Comparison of ENCODE assay signal across 8 cellular contexts in the genomic region with DNA sequence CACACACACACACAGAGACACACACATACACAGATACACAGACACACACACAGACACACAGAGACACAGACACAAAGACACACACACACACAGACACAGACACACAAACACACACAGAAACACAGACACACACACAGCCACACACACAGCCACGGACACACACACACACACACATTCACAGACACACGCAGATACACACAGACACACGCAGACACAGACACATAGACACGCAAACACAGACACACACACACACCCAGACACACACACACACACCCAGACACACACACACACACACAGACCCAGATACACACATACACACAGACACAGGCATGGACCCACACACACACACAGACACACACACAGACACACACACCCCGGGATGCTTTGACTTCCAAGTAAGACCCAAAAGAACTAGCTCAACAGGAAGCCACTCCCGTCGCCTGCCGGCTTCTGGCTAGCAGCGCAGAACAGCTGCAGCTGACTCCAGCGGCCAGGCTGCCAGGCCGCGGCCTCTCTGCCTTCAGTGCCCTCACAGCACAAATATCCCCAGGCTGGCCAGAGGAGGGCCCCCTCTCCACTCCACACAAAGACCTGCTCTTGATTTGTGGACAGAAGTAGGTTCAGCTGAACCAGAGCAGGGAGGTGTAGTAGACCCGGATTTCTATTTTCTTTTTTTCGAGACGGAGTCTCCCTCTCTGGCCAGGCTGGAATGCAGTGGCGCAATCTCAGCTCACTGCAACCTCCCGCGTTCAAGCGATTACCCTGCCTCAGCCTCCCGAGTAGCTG. TPM values are rescaled to one million over a fixed set of nuclear protein-coding genes. Genes with fewer than 3 reads are reported as not detected.
DNase-seq lines count a peak whose midpoint lies in the region; ATAC-seq and TF ChIP-seq lines count a peak whose summit lies in the region.

No MANE protein-coding gene starts in this region.

- H3K4me3 Mint-ChIP-seq in activated T-helper 2 cell treated with anti-CD3 and anti-CD28 coated beads, Interferon-gamma antibody, Interleukin-2, Interleukin-4, amounts not matched to agents 10 μg/mL and 5 μg/mL and 100 μg/mL, durations not matched to agents 14 hours and 24 hours and 36 hours (ENCODE audit: low read depth), result no peak overlapping the region

- H3K27me3 Mint-ChIP-seq in activated T-helper 2 cell treated with anti-CD3 and anti-CD28 coated beads, Interferon-gamma antibody, Interleukin-2, Interleukin-4, amounts not matched to agents 10 μg/mL and 5 μg/mL and 100 μg/mL, durations not matched to agents 14 hours and 24 hours and 36 hours (ENCODE audit: low read depth), result peaks cover 3% of the 10 kb centered on the region

- DNase-seq in GM04504 (ENCODE audit: low read depth) (peak; percentile 88), LNCaP clone FGC (ENCODE audit: low read depth) (peak; percentile 74), SHP77 (lab: John Stamatoyannopoulos, UW) (peak; percentile 92 to 95), foreskin fibroblast (peak; percentile 95 to 98), superior temporal gyrus (ENCODE audit: extremely low spot score) (peak; percentile 86)
- DNase-seq in activated T-helper 2 cell treated with anti-CD3 and anti-CD28 coated beads, Interferon-gamma antibody, Interleukin-2, Interleukin-4, amounts not matched to agents 10 μg/mL and 5 μg/mL and 100 μg/mL, durations not matched to agents 14 hours and 24 hours and 36 hours (ENCODE audit: low spot score), result peak; percentile 72

- peaks cover 8% of the 10 kb centered on the region for H3K4me1 ChIP-seq in neuron (ENCODE audit: insufficient read depth, low read length)

- H3K27me3 ChIP-seq in neuron (ENCODE audit: insufficient read depth, low read length), result no peaks in the 10 kb centered on the region

- no peaks in the 10 kb centered on the region for H3K36me3 ChIP-seq in neuron (ENCODE audit: insufficient read depth, low read length)

- H3K4me1 Mint-ChIP-seq in activated T-helper 2 cell treated with anti-CD3 and anti-CD28 coated beads, Interferon-gamma antibody, Interleukin-2, Interleukin-4, amounts not matched to agents 10 μg/mL and 5 μg/mL and 100 μg/mL, durations not matched to agents 14 hours and 24 hours and 36 hours (ENCODE audit: low read depth), result no peaks in the 10 kb centered on the region

- H3K4me3 ChIP-seq in LNCaP clone FGC (ENCODE audit: low read depth, low read length) (no peak overlapping the region), foreskin fibroblast (ENCODE audit: low read depth in 1 of 2, low read length in 2 of 2) (no peak overlapping the region), neuron (ENCODE audit: low read length) (peak overlapping the region; percentile 31)

- TF ChIP-seq CTCF in LNCaP clone FGC (IDR thresholded peaks at IDR 0.05; ENCODE audit: control insufficient read depth, extremely low read depth, insufficient read depth) (peak; percentile 78), foreskin fibroblast (IDR thresholded peaks at IDR 0.05; ENCODE audit: low read depth, low read length) (peak; percentile 80)

- no peaks in the 10 kb centered on the region for H3K9me3 ChIP-seq in neuron (ENCODE audit: low read length)

- no peak overlapping the region for H3K27ac Mint-ChIP-seq in activated T-helper 2 cell treated with anti-CD3 and anti-CD28 coated beads, Interferon-gamma antibody, Interleukin-2, Interleukin-4, amounts not matched to agents 10 μg/mL and 5 μg/mL and 100 μg/mL, durations not matched to agents 14 hours and 24 hours and 36 hours

- no peaks in the 10 kb centered on the region for H3K9me3 Mint-ChIP-seq in activated T-helper 2 cell treated with anti-CD3 and anti-CD28 coated beads, Interferon-gamma antibody, Interleukin-2, Interleukin-4, amounts not matched to agents 10 μg/mL and 5 μg/mL and 100 μg/mL, durations not matched to agents 14 hours and 24 hours and 36 hours

- H2AFZ ChIP-seq in neuron (ENCODE audit: low read depth, low read length), result peak overlapping the region; percentile 70

- intact Hi-C loops in activated T-helper 2 cell treated with anti-CD3 and anti-CD28 coated beads, Interferon-gamma antibody, Interleukin-2, Interleukin-4, amounts not matched to agents 10 μg/mL and 5 μg/mL and 100 μg/mL, durations not matched to agents 14 hours and 24 hours and 36 hours (cut with micrococcal nuclease), result loop anchor here (1.0 to 10.0 kb wide), 5 partner anchors 30 to 204 kb away; a partner anchor contains a TSS

- no peaks in the 10 kb centered on the region for H3K36me3 Mint-ChIP-seq in activated T-helper 2 cell treated with anti-CD3 and anti-CD28 coated beads, Interferon-gamma antibody, Interleukin-2, Interleukin-4, amounts not matched to agents 10 μg/mL and 5 μg/mL and 100 μg/mL, durations not matched to agents 14 hours and 24 hours and 36 hours (ENCODE audit: low read depth)

- no peak for ATAC-seq in HG02623 (IDR thresholded peaks at IDR 0.05; ENCODE audit: unreplicated experiment)

RNA-seq across cellular contexts. Expression of a gene that starts 6.0 kb away (rescaled TPM):
- total RNA-seq in activated T-helper 2 cell treated with anti-CD3 and anti-CD28 coated beads, Interferon-gamma antibody, Interleukin-2, Interleukin-4, amounts not matched to agents 10 μg/mL and 5 μg/mL and 100 μg/mL, durations not matched to agents 14 hours and 24 hours and 36 hours, result 0.32 and 0.44 TPM in 2 replicates

RNA-seq across cellular contexts. Expression of a gene that starts 9.6 kb away (rescaled TPM):
- 0.76 and 1.3 TPM in 2 replicates for total RNA-seq in activated T-helper 2 cell treated with anti-CD3 and anti-CD28 coated beads, Interferon-gamma antibody, Interleukin-2, Interleukin-4, amounts not matched to agents 10 μg/mL and 5 μg/mL and 100 μg/mL, durations not matched to agents 14 hours and 24 hours and 36 hours

RNA-seq across cellular contexts. Expression of a gene that starts 23.2 kb away (rescaled TPM):
- total RNA-seq in activated T-helper 2 cell treated with anti-CD3 and anti-CD28 coated beads, Interferon-gamma antibody, Interleukin-2, Interleukin-4, amounts not matched to agents 10 μg/mL and 5 μg/mL and 100 μg/mL, durations not matched to agents 14 hours and 24 hours and 36 hours, result not detected in 2 replicates

RNA-seq across cellular contexts. Expression of a gene that starts 30.9 kb away (rescaled TPM):
- 91.4 and 103 TPM in 2 replicates for total RNA-seq in activated T-helper 2 cell treated with anti-CD3 and anti-CD28 coated beads, Interferon-gamma antibody, Interleukin-2, Interleukin-4, amounts not matched to agents 10 μg/mL and 5 μg/mL and 100 μg/mL, durations not matched to agents 14 hours and 24 hours and 36 hours

RNA-seq across cellular contexts. Expression of a gene that starts 31.2 kb away (rescaled TPM):
- 112 and 126 TPM in 2 replicates for total RNA-seq in activated T-helper 2 cell treated with anti-CD3 and anti-CD28 coated beads, Interferon-gamma antibody, Interleukin-2, Interleukin-4, amounts not matched to agents 10 μg/mL and 5 μg/mL and 100 μg/mL, durations not matched to agents 14 hours and 24 hours and 36 hours
